In genomic region chr1:241356519-241357365, GRCh38 we compare ENCODE assay signal across 9 cellular contexts. TPM values are rescaled to one million over a fixed set of nuclear protein-coding genes. Genes with fewer than 3 reads are reported as not detected.
DNase-seq lines count a peak whose midpoint lies in the region; ATAC-seq and TF ChIP-seq lines count a peak whose summit lies in the region.
"Had no signal": no experiment of that assay in that cellular context is flagged by ENCODE, and none has a peak within 500 bp of the region (broad histone marks: within the 10 kb centered on the region; RNA-seq: fewer than 3 reads in every experiment).

RGS7 (minus strand) TSS chr1:241357205.

- H3K36me3 ChIP-seq in gastroesophageal sphincter, result no peaks in the 10 kb centered on the region

- intact Hi-C loops in activated CD4-positive, alpha-beta T cell treated with anti-CD3 and anti-CD28 coated beads for 36 hours (cut with DNase I, micrococcal nuclease), result no loop called here

- POLR2A ChIA-PET in activated CD4-positive, alpha-beta T cell treated with anti-CD3 and anti-CD28 coated beads for 36 hours (lab: Charles Lee), result no interaction called here
- POLR2A ChIA-PET in HEK293T (lab: Yijun Ruan, JAX), result no interaction called here

- TF ChIP-seq CTCF in gastroesophageal sphincter (IDR thresholded peaks at IDR 0.05) (no peak), neural crest cell (conservative IDR thresholded peaks at IDR 0.05) (no peak)

- CTCF ChIA-PET in activated CD4-positive, alpha-beta T cell treated with anti-CD3 and anti-CD28 coated beads for 36 hours (lab: Charles Lee), result no interaction called here
- CTCF ChIA-PET in HEK293T (lab: Yijun Ruan, JAX), result interaction anchor here (0.8 kb wide), 1 partner anchor 322 kb away, joined by 3 read pairs; no protein-coding TSS in a partner anchor

- peaks cover 6% of the 10 kb centered on the region for H3K4me1 Mint-ChIP-seq in activated CD4-positive, alpha-beta T cell treated with anti-CD3 and anti-CD28 coated beads for 36 hours
- peaks cover 5% of the 10 kb centered on the region for H3K4me1 Mint-ChIP-seq in activated T-cell treated with anti-CD3 and anti-CD28 coated beads, Interleukin-2, amount 50 U/mL, for 72 hours (ENCODE audit: low read depth)
- H3K4me1 Mint-ChIP-seq in neural crest cell, result peaks cover 7% of the 10 kb centered on the region

- no peaks in the 10 kb centered on the region for H3K9me3 Mint-ChIP-seq in activated CD4-positive, alpha-beta T cell treated with anti-CD3 and anti-CD28 coated beads for 36 hours (ENCODE audit: low read depth)
- no peaks in the 10 kb centered on the region for H3K9me3 Mint-ChIP-seq in activated T-cell treated with anti-CD3 and anti-CD28 coated beads, Interleukin-2, amount 50 U/mL, for 72 hours
- H3K9me3 Mint-ChIP-seq in neural crest cell, result no peaks in the 10 kb centered on the region

- H3K27ac Mint-ChIP-seq in activated CD4-positive, alpha-beta T cell treated with anti-CD3 and anti-CD28 coated beads for 36 hours, result no peak within 1 kb of the TSS
- H3K27ac Mint-ChIP-seq in activated T-cell treated with anti-CD3 and anti-CD28 coated beads, Interleukin-2, amount 50 U/mL, for 72 hours, result no peak within 1 kb of the TSS
- H3K27ac Mint-ChIP-seq in neural crest cell (ENCODE audit: unreplicated experiment), result no peak within 1 kb of the TSS

- no peak within 1 kb of the TSS for H3K27ac ChIP-seq in gastroesophageal sphincter
- H3K27ac ChIP-seq: C4-2B had no signal

- H3K36me3 Mint-ChIP-seq in activated CD4-positive, alpha-beta T cell treated with anti-CD3 and anti-CD28 coated beads for 36 hours (ENCODE audit: low read depth), result no peaks in the 10 kb centered on the region
- peaks cover 0 to 3% of the 10 kb centered on the region in 2 donors for H3K36me3 Mint-ChIP-seq in activated T-cell treated with anti-CD3 and anti-CD28 coated beads, Interleukin-2, amount 50 U/mL, for 72 hours (ENCODE audit: insufficient read depth in 2 of 2)
- H3K36me3 Mint-ChIP-seq in neural crest cell (ENCODE audit: low read depth), result no peaks in the 10 kb centered on the region

- H3K4me1 ChIP-seq in gastroesophageal sphincter, result peaks cover 0 to 17% (median 0%) of the 10 kb centered on the region in 3 donors

- no peak for TF ChIP-seq EP300 in gastroesophageal sphincter (IDR thresholded peaks at IDR 0.05)

- peak; percentile 53 for ATAC-seq in activated CD4-positive, alpha-beta T cell treated with anti-CD3 and anti-CD28 coated beads for 36 hours
- peak; percentile 61 to 77 for ATAC-seq in activated T-cell treated with anti-CD3 and anti-CD28 coated beads, Interleukin-2, amount 50 U/mL, for 72 hours (replicated peaks in 1 of 2)
- peak; percentile 57 for ATAC-seq in gastroesophageal sphincter

- no CpG with 5 or more reads among the region's 105 CpGs for WGBS in gastroesophageal sphincter (ENCODE audit: low coverage in 1 of 2), 2 donors

- H3K27me3 ChIP-seq in gastroesophageal sphincter, result peaks cover 69% of the 10 kb centered on the region

- peak; percentile 38 for DNase-seq in activated CD4-positive, alpha-beta T cell treated with anti-CD3 and anti-CD28 coated beads for 36 hours
- no peak for DNase-seq in activated CD4-positive, alpha-beta T cell treated with anti-CD3 and anti-CD28 coated beads, Interleukin-2, amount 50 U/mL, for 1 hour
- peak; percentile 85 for DNase-seq in HEK293T (ENCODE audit: extremely low spot score)
- DNase-seq in NCI-H146 (lab: John Stamatoyannopoulos, UW), result peak; percentile 90
- peak; percentile 5 to 7 for DNase-seq in activated T-cell treated with anti-CD3 and anti-CD28 coated beads, Interleukin-2, amount 50 U/mL, for 72 hours
- peak; percentile 57 for DNase-seq in neural crest cell (ENCODE audit: low read depth, low spot score)
- no peak for DNase-seq in central memory CD4-positive, alpha-beta T cell

- no peak for TF ChIP-seq POLR2A in gastroesophageal sphincter (IDR thresholded peaks at IDR 0.05)

- peak within 1 kb of the TSS; percentile 14 for H3K4me3 Mint-ChIP-seq in activated CD4-positive, alpha-beta T cell treated with anti-CD3 and anti-CD28 coated beads for 36 hours
- H3K4me3 Mint-ChIP-seq in activated T-cell treated with anti-CD3 and anti-CD28 coated beads, Interleukin-2, amount 50 U/mL, for 72 hours, result peak within 1 kb of the TSS; percentile 57 to 63
- H3K4me3 Mint-ChIP-seq in neural crest cell, result peak within 1 kb of the TSS; percentile 91

- no peaks in the 10 kb centered on the region for H3K9me3 ChIP-seq in gastroesophageal sphincter

- H3K27me3 Mint-ChIP-seq in activated CD4-positive, alpha-beta T cell treated with anti-CD3 and anti-CD28 coated beads for 36 hours, result peaks cover 37% of the 10 kb centered on the region
- H3K27me3 Mint-ChIP-seq in activated T-cell treated with anti-CD3 and anti-CD28 coated beads, Interleukin-2, amount 50 U/mL, for 72 hours (ENCODE audit: low read depth), result peaks cover 49% of the 10 kb centered on the region
- H3K27me3 Mint-ChIP-seq in neural crest cell (ENCODE audit: low read depth), result peaks cover 78% of the 10 kb centered on the region

- peak within 1 kb of the TSS; percentile 13 to 56 for H3K4me3 ChIP-seq in gastroesophageal sphincter

TF ChIP-seq in HEK293T, 16 proteins besides CTCF, POLR2A, EP300 and RAD21:
- TF ChIP-seq CTBP1 (IDR thresholded peaks at IDR 0.05; ENCODE audit: borderline replicate concordance) (no peak), FOXA1 (IDR thresholded peaks at IDR 0.05) (no peak), ELF4 (IDR thresholded peaks at IDR 0.05) (no peak), FOXM1 (IDR thresholded peaks at IDR 0.05; ENCODE audit: borderline replicate concordance) (0 out of 2 replicates have a peak, but pooled peaks have one; percentile 25)

RNA-seq across cellular contexts. Expression of gene RGS7, which starts in this region (rescaled TPM):
- not detected for total RNA-seq in activated CD4-positive, alpha-beta T cell treated with anti-CD3 and anti-CD28 coated beads for 36 hours
- total RNA-seq in activated T-cell treated with anti-CD3 and anti-CD28 coated beads, Interleukin-2, amount 50 U/mL, for 72 hours, result not detected
- total RNA-seq in gastroesophageal sphincter (under 1 TPM in 1 of 4 donors, not detected in 3; 0.27 TPM), neural crest cell (0.39 and 0.65 TPM in 2 replicates)

Comparison
In these comparisons a context has a peak if more than half of its experiments do, and no peak if none do; other contexts are left out.
1. Peak in DNase-seq and ATAC-seq in activated CD4-positive, alpha-beta T cell treated with anti-CD3 and anti-CD28 coated beads for 36 hours; RNA of the gene not detected or under 1 TPM.
2. Peak in DNase-seq and ATAC-seq in activated T-cell treated with anti-CD3 and anti-CD28 coated beads, Interleukin-2, amount 50 U/mL, for 72 hours; RNA of the gene not detected or under 1 TPM.
3. Peak in ATAC-seq and H3K4me3 ChIP-seq in gastroesophageal sphincter; RNA of the gene not detected or under 1 TPM.
4. Peak in DNase-seq in neural crest cell; RNA of the gene not detected or under 1 TPM.
5. DNase-seq: peak in HEK293T (single experiment) and NCI-H146 (single experiment); none in activated CD4-positive, alpha-beta T cell treated with anti-CD3 and anti-CD28 coated beads, Interleukin-2, amount 50 U/mL, for 1 hour (single experiment) and central memory CD4-positive, alpha-beta T cell (single experiment).
6. H3K4me3 Mint-ChIP-seq: peak in every context shown above with its lines; median percentile 91 in neural crest cell; 60 in activated T-cell treated with anti-CD3 and anti-CD28 coated beads, Interleukin-2, amount 50 U/mL, for 72 hours; 14 in activated CD4-positive, alpha-beta T cell treated with anti-CD3 and anti-CD28 coated beads for 36 hours.
7. Peak in every context shown above with its lines, with median percentiles within 50 percentile points of each other: ATAC-seq.